Comparison of ENCODE assay signal across 8 cellular contexts in the genomic region with DNA sequence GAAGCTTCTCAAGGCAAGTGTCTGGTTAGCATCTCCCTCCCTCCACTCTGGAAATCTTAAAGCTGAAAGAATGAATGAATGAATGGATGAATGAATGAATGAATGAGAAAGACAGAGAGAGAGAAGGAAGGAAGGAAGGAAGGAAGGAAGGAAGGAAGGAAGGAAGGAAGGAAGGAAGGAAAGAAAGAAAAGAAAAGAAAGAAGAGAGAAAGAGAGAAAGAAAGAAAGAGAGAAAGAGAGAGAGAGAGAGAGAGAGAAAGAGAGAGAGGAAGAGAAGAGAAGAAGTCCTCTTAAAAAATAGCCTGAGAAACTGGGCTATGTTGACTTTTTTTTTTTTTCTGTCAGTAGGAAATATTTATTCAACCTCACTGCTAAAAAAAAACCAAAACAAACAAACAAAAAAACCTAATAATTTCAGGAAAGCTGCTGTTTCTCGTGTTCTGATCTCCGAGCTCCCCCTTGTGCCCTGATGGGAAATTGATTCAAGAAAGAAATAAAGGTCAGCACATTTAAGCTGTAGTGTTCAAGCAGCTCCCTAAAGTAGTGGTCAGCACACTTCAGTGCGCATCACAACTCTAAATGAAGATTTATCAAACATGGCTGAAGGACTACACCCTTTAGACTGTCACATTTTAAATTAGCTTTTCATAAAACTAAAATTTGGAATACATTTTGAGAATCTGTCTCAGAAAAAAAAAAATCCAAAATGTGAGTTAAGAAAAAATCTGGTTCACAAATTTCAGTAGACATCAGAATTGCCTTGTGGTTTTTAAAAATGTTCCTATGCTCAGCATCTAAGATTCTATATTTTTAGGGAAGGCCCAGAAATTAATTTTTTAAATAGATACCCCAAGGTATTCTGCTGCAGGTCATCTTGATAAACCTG.
DNase-seq lines count a peak whose midpoint lies in the region; ATAC-seq and TF ChIP-seq lines count a peak whose summit lies in the region.

No MANE protein-coding gene starts in this region.

- no peaks in the 10 kb centered on the region for H3K36me3 ChIP-seq in neural cell (ENCODE audit: insufficient read depth, low read length)
- no peaks in the 10 kb centered on the region for H3K36me3 ChIP-seq in ovary

- H3K4me1 ChIP-seq in ovary (ENCODE audit: insufficient read depth): no peaks in the 10 kb centered on the region

- no peak for TF ChIP-seq POLR2A in ovary (IDR thresholded peaks at IDR 0.05)

- H3K4me2 ChIP-seq in neural cell (ENCODE audit: low read length): no peak overlapping the region

- no peaks in the 10 kb centered on the region for H4K20me1 ChIP-seq in neural cell (ENCODE audit: insufficient read depth)

- H3K9me3 ChIP-seq in neural cell (ENCODE audit: low read length) (no peaks in the 10 kb centered on the region), ovary (no peaks in the 10 kb centered on the region)

- peak; percentile 90 for TF ChIP-seq RAD21 in neural cell (conservative IDR thresholded peaks at IDR 0.05)

- H2AFZ ChIP-seq in neural cell (ENCODE audit: low read depth, low read length): no peak overlapping the region

- WGBS in ovary, 3 donors: 13 to 27% (median 16%) methylated on average over 3 of the region's 3 CpGs

- TF ChIP-seq CTCF in neural cell (IDR thresholded peaks at IDR 0.05; ENCODE audit: poor library complexity, severe bottlenecking): peak; percentile 85
- TF ChIP-seq CTCF in ovary (IDR thresholded peaks at IDR 0.05): no peak

- H3K27ac ChIP-seq in neural cell (ENCODE audit: low read length): no peak overlapping the region
- H3K27ac ChIP-seq in ovary: no peak overlapping the region

- peak; percentile 64 for ATAC-seq in GM19455 (IDR thresholded peaks at IDR 0.05; ENCODE audit: unreplicated experiment)
- no peak for ATAC-seq in HG03457 (IDR thresholded peaks at IDR 0.05; ENCODE audit: unreplicated experiment)

- no peaks in the 10 kb centered on the region for H3K79me2 ChIP-seq in neural cell (replicated peaks; ENCODE audit: insufficient read depth, low read length)

- DNase-seq in DMS53 (lab: John Stamatoyannopoulos, UW): peak; percentile 84
- DNase-seq in NCI-H1417 treated with DMSO at 0.1 percent for 48 hours (lab: John Stamatoyannopoulos, UW): peak; percentile 8
- DNase-seq in cerebellum (ENCODE audit: low spot score): peak; percentile 12
- DNase-seq in ovary: no peak
- no peak for DNase-seq in NCI-H345 (lab: John Stamatoyannopoulos, UW)

- H3K4me3 ChIP-seq in neural cell (ENCODE audit: low read length) (no peak overlapping the region), ovary (no peak overlapping the region)

- H3K27me3 ChIP-seq in neural cell (ENCODE audit: insufficient read depth, low read depth, low read length) (no peaks in the 10 kb centered on the region), ovary (no peaks in the 10 kb centered on the region)

- no peaks in the 10 kb centered on the region for H3K9me2 ChIP-seq in neural cell (ENCODE audit: insufficient read depth, low read length)

- TF ChIP-seq EP300 in neural cell (conservative IDR thresholded peaks at IDR 0.05; ENCODE audit: poor library complexity, severe bottlenecking) (no peak), ovary (IDR thresholded peaks at IDR 0.05) (no peak)

- intact Hi-C loops in ovary (cut with DNase I): no loop called here

- no peaks in the 10 kb centered on the region for H3F3A ChIP-seq in neural cell (ENCODE audit: insufficient read depth, low read length, poor library complexity, severe bottlenecking)

- no peak overlapping the region for H3K9ac ChIP-seq in neural cell (ENCODE audit: low read length)

TF ChIP-seq in neural cell, 6 proteins besides CTCF, POLR2A, EP300 and RAD21:
- TF ChIP-seq TAF1 (IDR thresholded peaks at IDR 0.05; ENCODE audit: low read depth): no peak
- peak; percentile 91 for TF ChIP-seq SMC3 (conservative IDR thresholded peaks at IDR 0.05; ENCODE audit: poor library complexity)
TF ChIP-seq in neural cell: peak in this region for 1.

Comparison
In these comparisons a context has a peak if more than half of its experiments do, and no peak if none do; other contexts are left out.
1. DNase-seq: peak in DMS53 (single experiment), NCI-H1417 treated with DMSO at 0.1 percent for 48 hours (single experiment) and cerebellum (single experiment); none in ovary (0 of 5) and NCI-H345 (single experiment).